ENCODE assay signal across 12 cellular contexts in the genomic region with DNA sequence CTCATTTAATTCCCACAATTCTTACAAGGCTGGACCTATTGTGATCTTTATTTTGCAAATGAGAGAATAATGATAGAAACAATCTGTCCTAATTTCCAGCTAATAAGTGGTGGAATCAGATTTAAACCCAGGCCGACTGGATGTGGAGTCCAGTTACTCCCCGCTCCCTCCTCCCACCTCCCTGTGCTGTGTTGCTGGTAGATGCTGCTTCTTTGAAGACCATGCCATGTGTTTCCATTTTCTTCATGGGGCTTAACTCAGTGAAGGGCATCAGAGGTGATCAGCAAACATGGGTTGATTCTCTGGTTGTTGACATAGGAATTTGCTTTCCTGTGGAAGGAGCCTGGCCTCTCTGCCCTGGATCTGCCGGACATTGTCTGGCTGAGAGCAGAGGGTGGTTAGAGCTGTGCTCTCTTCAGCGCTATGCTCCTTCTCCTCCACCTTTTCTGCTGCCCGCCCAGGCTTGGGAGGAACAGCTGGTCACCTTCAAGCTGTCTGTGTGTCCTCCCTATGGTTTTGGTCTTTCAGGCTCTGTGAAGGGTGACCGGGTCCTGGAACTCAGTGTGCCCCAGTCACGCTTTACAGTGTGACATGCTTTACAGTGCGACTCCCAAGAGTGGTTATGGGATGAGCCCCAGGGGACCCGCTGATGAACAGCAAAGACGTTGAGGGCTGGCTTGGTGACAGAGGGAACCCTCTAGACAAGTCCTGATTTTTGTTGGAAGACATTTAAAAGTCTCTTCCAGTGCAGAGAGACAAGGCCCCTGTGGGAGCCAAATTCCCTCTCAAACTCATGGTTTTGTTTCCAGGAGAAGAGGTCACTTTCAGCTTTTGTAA.
DNase-seq lines count a peak whose midpoint lies in the region; ATAC-seq and TF ChIP-seq lines count a peak whose summit lies in the region.
"Had no signal": no experiment of that assay in that cellular context is flagged by ENCODE, and none has a peak within 500 bp of the region (broad histone marks: within the 10 kb centered on the region; RNA-seq: fewer than 3 reads in every experiment).

No MANE protein-coding gene starts in this region.

- peak overlapping the region; percentile 75 for H3K27ac Mint-ChIP-seq in activated T-helper 1 cell treated with anti-CD3 and anti-CD28 coated beads, Interleukin-12 subunit alpha, Interleukin-12 subunit beta, Interleukin-2, Interleukin-4 antibody, amounts not matched to agents 30 ng/mL and 10 ng/mL and 1 ng/mL, durations not matched to agents 14 hours and 24 hours and 36 hours
- peak overlapping the region; percentile 95 for H3K27ac Mint-ChIP-seq in neural crest cell (ENCODE audit: unreplicated experiment)
- H3K27ac Mint-ChIP-seq: activated T-cell treated with anti-CD3 and anti-CD28 coated beads, Interleukin-2, amount 50 U/mL, for 72 hours had no signal

- H3K36me3 Mint-ChIP-seq in activated T-helper 1 cell treated with anti-CD3 and anti-CD28 coated beads, Interleukin-12 subunit alpha, Interleukin-12 subunit beta, Interleukin-2, Interleukin-4 antibody, amounts not matched to agents 30 ng/mL and 10 ng/mL and 1 ng/mL, durations not matched to agents 14 hours and 24 hours and 36 hours (ENCODE audit: low read depth) = peaks cover 4% of the 10 kb centered on the region
- no peaks in the 10 kb centered on the region for H3K36me3 Mint-ChIP-seq in neural crest cell (ENCODE audit: low read depth)
- H3K36me3 Mint-ChIP-seq: CD8-positive, alpha-beta memory T cell had no signal

- intact Hi-C loops in activated T-helper 1 cell treated with anti-CD3 and anti-CD28 coated beads, Interleukin-12 subunit alpha, Interleukin-12 subunit beta, Interleukin-2, Interleukin-4 antibody, amounts not matched to agents 30 ng/mL and 10 ng/mL and 1 ng/mL, durations not matched to agents 14 hours and 24 hours and 36 hours (cut with micrococcal nuclease) = no loop called here
- intact Hi-C loops in thyroid gland (cut with DNase I) = no loop called here

- ATAC-seq in GM21526 (IDR thresholded peaks at IDR 0.05; ENCODE audit: low FRiP score, unreplicated experiment) = no peak
- no peak for ATAC-seq in HG02852 (IDR thresholded peaks at IDR 0.05; ENCODE audit: unreplicated experiment)

- H3K4me1 ChIP-seq in fibroblast of lung (ENCODE audit: control insufficient read depth, extremely low read depth, insufficient read depth, low read length) (peaks cover 21% of the 10 kb centered on the region), thyroid gland (peaks cover 0 to 11% of the 10 kb centered on the region in 2 donors)

- H3K36me3 ChIP-seq in fibroblast of lung (ENCODE audit: control insufficient read depth, insufficient read depth, low read length) = no peaks in the 10 kb centered on the region
- H3K36me3 ChIP-seq in thyroid gland = no peaks in the 10 kb centered on the region

- no peak for TF ChIP-seq CTCF in fibroblast of lung (conservative IDR thresholded peaks at IDR 0.05 in 1 of 2, IDR thresholded peaks at IDR 0.05 in 1 of 2; ENCODE audit: low read depth in 1 of 2, low read length in 2 of 2)
- TF ChIP-seq CTCF in neural crest cell (conservative IDR thresholded peaks at IDR 0.05) = no peak
- no peak for TF ChIP-seq CTCF in thyroid gland (IDR thresholded peaks at IDR 0.05)

- no peaks in the 10 kb centered on the region for H3K27me3 ChIP-seq in fibroblast of lung (ENCODE audit: control insufficient read depth, insufficient read depth, low read length)
- no peaks in the 10 kb centered on the region for H3K27me3 ChIP-seq in thyroid gland

- H3K27ac ChIP-seq in fibroblast of lung (ENCODE audit: insufficient read depth, low read length) = peak overlapping the region; percentile 75
- H3K27ac ChIP-seq in thyroid gland = peak overlapping the region in 2 of 3 donors; percentile 0 to 29

- H3K4me3 Mint-ChIP-seq in activated T-helper 1 cell treated with anti-CD3 and anti-CD28 coated beads, Interleukin-12 subunit alpha, Interleukin-12 subunit beta, Interleukin-2, Interleukin-4 antibody, amounts not matched to agents 30 ng/mL and 10 ng/mL and 1 ng/mL, durations not matched to agents 14 hours and 24 hours and 36 hours = no peak overlapping the region
- H3K4me3 Mint-ChIP-seq in neural crest cell = no peak overlapping the region
- H3K4me3 Mint-ChIP-seq: CD8-positive, alpha-beta memory T cell had no signal

- no peaks in the 10 kb centered on the region for H3K27me3 Mint-ChIP-seq in activated T-helper 1 cell treated with anti-CD3 and anti-CD28 coated beads, Interleukin-12 subunit alpha, Interleukin-12 subunit beta, Interleukin-2, Interleukin-4 antibody, amounts not matched to agents 30 ng/mL and 10 ng/mL and 1 ng/mL, durations not matched to agents 14 hours and 24 hours and 36 hours (ENCODE audit: insufficient read depth)
- no peaks in the 10 kb centered on the region for H3K27me3 Mint-ChIP-seq in neural crest cell (ENCODE audit: low read depth)

- 75 to 86% methylated on average over 10 of the region's 10 CpGs for WGBS in thyroid gland, 2 donors

- no peaks in the 10 kb centered on the region for H4K20me1 ChIP-seq in fibroblast of lung (ENCODE audit: control insufficient read depth, extremely low read depth, insufficient read depth, low read length)

- H3K4me2 ChIP-seq in fibroblast of lung (ENCODE audit: extremely low read depth, insufficient read depth, low read length) = no peak overlapping the region

- peak overlapping the region; percentile 90 for H2AFZ ChIP-seq in fibroblast of lung (ENCODE audit: low read length)

- no peak for DNase-seq in activated T-helper 1 cell treated with anti-CD3 and anti-CD28 coated beads, Interleukin-12 subunit alpha, Interleukin-12 subunit beta, Interleukin-2, Interleukin-4 antibody, amounts not matched to agents 30 ng/mL and 10 ng/mL and 1 ng/mL, durations not matched to agents 14 hours and 24 hours and 36 hours (ENCODE audit: low spot score)
- DNase-seq in fibroblast of lung (ENCODE audit: low read depth in 2 of 2) (no peak), neural crest cell (ENCODE audit: low read depth, low spot score) (no peak), thyroid gland (peak; percentile 5 to 8), NCI-H526 (lab: John Stamatoyannopoulos, UW) (no peak)
- DNase-seq: activated T-cell treated with anti-CD3 and anti-CD28 coated beads, Interleukin-2, amount 50 U/mL, for 72 hours; CD8-positive, alpha-beta memory T cell; KG1; stimulated activated CD4-positive, alpha-beta T cell treated with anti-CD3 and anti-CD28 coated beads, Interleukin-2, amount 100 ng/mL, for 48 hours; stimulated activated naive CD4-positive, alpha-beta T cell had no signal

- no peak overlapping the region for H3K4me3 ChIP-seq in fibroblast of lung (replicated peaks in 1 of 4; ENCODE audit: control extremely low read depth in 1 of 4, insufficient read depth in 1 of 4, low read depth in 3 of 4, low read length in 4 of 4)
- H3K4me3 ChIP-seq in thyroid gland (replicated peaks in 1 of 3) = no peak overlapping the region

- H3K4me1 Mint-ChIP-seq in activated T-helper 1 cell treated with anti-CD3 and anti-CD28 coated beads, Interleukin-12 subunit alpha, Interleukin-12 subunit beta, Interleukin-2, Interleukin-4 antibody, amounts not matched to agents 30 ng/mL and 10 ng/mL and 1 ng/mL, durations not matched to agents 14 hours and 24 hours and 36 hours (ENCODE audit: low read depth) = peaks cover 37% of the 10 kb centered on the region
- H3K4me1 Mint-ChIP-seq in neural crest cell = peaks cover 38% of the 10 kb centered on the region

- H3K9me3 ChIP-seq in fibroblast of lung (ENCODE audit: control insufficient read depth, insufficient read depth, low read depth, low read length) (no peaks in the 10 kb centered on the region), thyroid gland (no peaks in the 10 kb centered on the region)

- no peaks in the 10 kb centered on the region for H3K79me2 ChIP-seq in fibroblast of lung (ENCODE audit: control insufficient read depth, insufficient read depth, low read length)

- TF ChIP-seq POLR2A in thyroid gland (IDR thresholded peaks at IDR 0.05) = no peak

- peaks cover 2% of the 10 kb centered on the region for H3K9me3 Mint-ChIP-seq in activated T-helper 1 cell treated with anti-CD3 and anti-CD28 coated beads, Interleukin-12 subunit alpha, Interleukin-12 subunit beta, Interleukin-2, Interleukin-4 antibody, amounts not matched to agents 30 ng/mL and 10 ng/mL and 1 ng/mL, durations not matched to agents 14 hours and 24 hours and 36 hours
- H3K9me3 Mint-ChIP-seq in neural crest cell = no peaks in the 10 kb centered on the region
- H3K9me3 Mint-ChIP-seq: activated T-cell treated with anti-CD3 and anti-CD28 coated beads, Interleukin-2, amount 50 U/mL, for 72 hours; CD8-positive, alpha-beta memory T cell had no signal

- no peak overlapping the region for H3K9ac ChIP-seq in fibroblast of lung (ENCODE audit: insufficient read depth, low read length)

Comparison
In these comparisons a context has a peak if more than half of its experiments do, and no peak if none do; other contexts are left out.
1. DNase-seq: peak in thyroid gland (2 of 2); none in activated T-helper 1 cell treated with anti-CD3 and anti-CD28 coated beads, Interleukin-12 subunit alpha, Interleukin-12 subunit beta, Interleukin-2, Interleukin-4 antibody, amounts not matched to agents 30 ng/mL and 10 ng/mL and 1 ng/mL, durations not matched to agents 14 hours and 24 hours and 36 hours (single experiment), fibroblast of lung (0 of 2), neural crest cell (single experiment) and NCI-H526 (0 of 2).